Comparison of ENCODE assay signal across 8 cellular contexts in genomic region chr4:146175541-146176453, GRCh38. TPM values are rescaled to one million over a fixed set of nuclear protein-coding genes. Genes with fewer than 3 reads are reported as not detected.
DNase-seq lines count a peak whose midpoint lies in the region; ATAC-seq, FAIRE-seq and TF ChIP-seq lines count a peak whose summit lies in the region.

LSM6 (plus strand) TSS chr4:146175718; CDS start chr4:146182922, 7,204 bp downstream.

- FAIRE-seq in urothelium cell line (lab: Jason Lieb, UNC): no peak

- H3K4me1 Mint-ChIP-seq in T-helper 1 cell treated with Interleukin-12 subunit alpha and Interleukin-12 subunit beta and Interleukin-4 antibody, amounts not matched to agents 30 μg/mL and 1 μg/mL, for 36 hours (ENCODE audit: low read depth): peaks cover 37% of the 10 kb centered on the region

- H3K27me3 Mint-ChIP-seq in T-helper 1 cell treated with Interleukin-12 subunit alpha and Interleukin-12 subunit beta and Interleukin-4 antibody, amounts not matched to agents 30 μg/mL and 1 μg/mL, for 36 hours (ENCODE audit: low read depth): no peaks in the 10 kb centered on the region

- H3K36me3 Mint-ChIP-seq in T-helper 1 cell treated with Interleukin-12 subunit alpha and Interleukin-12 subunit beta and Interleukin-4 antibody, amounts not matched to agents 30 μg/mL and 1 μg/mL, for 36 hours (ENCODE audit: low read depth): peaks cover 2% of the 10 kb centered on the region

- H3K9me3 ChIP-seq in left ventricle myocardium inferior (replicated peaks) (no peaks in the 10 kb centered on the region), psoas muscle (no peaks in the 10 kb centered on the region)

- H3K4me1 ChIP-seq in left ventricle myocardium inferior: peaks cover 53% of the 10 kb centered on the region
- peaks cover 39% of the 10 kb centered on the region for H3K4me1 ChIP-seq in psoas muscle

- H3K36me3 ChIP-seq in left ventricle myocardium inferior (no peaks in the 10 kb centered on the region), psoas muscle (ENCODE audit: insufficient read depth in 1 of 2, low read depth in 1 of 2) (no peaks in the 10 kb centered on the region)

- H3K4me3 ChIP-seq in left ventricle myocardium inferior (peak within 1 kb of the TSS; percentile 84), psoas muscle (peak within 1 kb of the TSS; percentile 88)

- peak; percentile 85 for DNase-seq in NCI-H1092 treated with DMSO at 0.1 percent for 48 hours (lab: John Stamatoyannopoulos, UW)
- DNase-seq in amniotic stem cell (lab: John Stamatoyannopoulos, UW): peak; percentile 52
- DNase-seq in left ventricle myocardium inferior: peak; percentile 91
- peak; percentile 89 to 90 for DNase-seq in psoas muscle
- peak; percentile 87 for DNase-seq in urothelium cell line (ENCODE audit: low spot score)

- WGBS in psoas muscle, 3 donors: 0 to 1% (median 1%) methylated on average over 72 to 75 of the region's 75 CpGs

- H3K4me3 Mint-ChIP-seq in T-helper 1 cell treated with Interleukin-12 subunit alpha and Interleukin-12 subunit beta and Interleukin-4 antibody, amounts not matched to agents 30 μg/mL and 1 μg/mL, for 36 hours: peak within 1 kb of the TSS; percentile 86

- no peaks in the 10 kb centered on the region for H3K9me3 Mint-ChIP-seq in T-helper 1 cell treated with Interleukin-12 subunit alpha and Interleukin-12 subunit beta and Interleukin-4 antibody, amounts not matched to agents 30 μg/mL and 1 μg/mL, for 36 hours

- ATAC-seq in HG02588 (IDR thresholded peaks at IDR 0.05; ENCODE audit: unreplicated experiment) (peak; percentile 92), psoas muscle (peak; percentile 95 to 98 (median 96))

- H3K27me3 ChIP-seq in left ventricle myocardium inferior (ENCODE audit: low read depth): no peaks in the 10 kb centered on the region
- H3K27me3 ChIP-seq in psoas muscle (ENCODE audit: insufficient read depth in 3 of 3, low read length in 2 of 3): no peaks in the 10 kb centered on the region

- TF ChIP-seq CTCF in GM12874 (IDR thresholded peaks at IDR 0.05; ENCODE audit: insufficient read depth, low read depth, low read length) (0 out of 2 replicates have a peak, but pooled peaks have one; percentile 12), left ventricle myocardium inferior (IDR thresholded peaks at IDR 0.05; ENCODE audit: borderline replicate concordance) (peak; percentile 48), psoas muscle (IDR thresholded peaks at IDR 0.05) (peak; percentile 16)

- H3K27ac Mint-ChIP-seq in T-helper 1 cell treated with Interleukin-12 subunit alpha and Interleukin-12 subunit beta and Interleukin-4 antibody, amounts not matched to agents 30 μg/mL and 1 μg/mL, for 36 hours: peak within 1 kb of the TSS; percentile 79

- intact Hi-C loops in left ventricle myocardium inferior (cut with micrococcal nuclease): no loop called here
- intact Hi-C loops in psoas muscle (cut with DNase I): loop anchor here (5.0 to 10.0 kb wide), 3 partner anchors 231 to 331 kb away; partner anchors contain the start of gene ZNF827 (in 1 of the 2)

- H3K27ac ChIP-seq in left ventricle myocardium inferior (replicated peaks): peak within 1 kb of the TSS; percentile 93
- H3K27ac ChIP-seq in psoas muscle: peak within 1 kb of the TSS; percentile 93

RNA-seq across cellular contexts. Expression of gene LSM6, which starts in this region (rescaled TPM):
- 15.9 TPM for total RNA-seq in left ventricle myocardium inferior
- 10 to 100 TPM in 3 of 4 donors, 1 to 10 TPM in 1; 9.4 to 15.2 (median 14.6) TPM for total RNA-seq in psoas muscle
- polyA plus RNA-seq in psoas muscle: 10 to 100 TPM; 22.5 to 42.7 (median 33.8) TPM

Comparison
In these comparisons a context has a peak if more than half of its experiments do, and no peak if none do; other contexts are left out.
1. Peak in every context shown above with its lines: DNase-seq, ATAC-seq, H3K4me3 ChIP-seq and H3K27ac ChIP-seq.